In genomic region chr18:36411745-36412168, GRCh38 we compare ENCODE assay signal across 9 cellular contexts.
A peak's percentile ranks its signal among the peaks of the same experiment; 100 is the strongest.
DNase-seq lines count a peak whose midpoint lies in the region; ATAC-seq and TF ChIP-seq lines count a peak whose summit lies in the region.
"Had no signal": no experiment of that assay in that cellular context is flagged by ENCODE, and none has a peak within 500 bp of the region (broad histone marks: within the 10 kb centered on the region; RNA-seq: fewer than 3 reads in every experiment).

No MANE protein-coding gene starts in this region.

- CTCF ChIA-PET in Calu3 (lab: Charles Lee) = interaction anchor here (0.6 to 1.5 kb wide), 3 partner anchors 9 to 51 kb away, joined by 3 read pairs; no protein-coding TSS in a partner anchor

- H3K9me3 ChIP-seq in SJCRH30 (replicated peaks) = no peaks in the 10 kb centered on the region

- H3K4me1 Mint-ChIP-seq in Calu3 (ENCODE audit: low read depth, unreplicated experiment) = no peaks in the 10 kb centered on the region

- BruUV-seq in Calu3 (replicated peaks; lab: Mats Ljungman, UMichigan) = no TSS peak

- DNase-seq in Calu3 (peak; percentile 37), SJCRH30 (peak; percentile 6 to 17), iPS DF 4.7 (ENCODE audit: extremely low read depth, low spot score) (peak; percentile 44), occipital lobe (lab: John Stamatoyannopoulos, UW) (no peak)
- DNase-seq in stimulated activated CD4-positive, alpha-beta T cell treated with anti-CD3 and anti-CD28 coated beads, Interleukin-4, amount 100 ng/mL, for 4 hours = no peak
- DNase-seq: NCI-H1436 had no signal

- H3K4me3 Mint-ChIP-seq in Calu3 (ENCODE audit: low read depth, unreplicated experiment) = no peak overlapping the region

- ATAC-seq in HG02885 (IDR thresholded peaks at IDR 0.05; ENCODE audit: poor library complexity, unreplicated experiment) = peak; percentile 48
- ATAC-seq in HG03025 (IDR thresholded peaks at IDR 0.05; ENCODE audit: low FRiP score, unreplicated experiment) = no peak
- no peak for ATAC-seq in GM19023 (IDR thresholded peaks at IDR 0.05; ENCODE audit: unreplicated experiment)

- intact Hi-C loops in Calu3 (cut with micrococcal nuclease; ENCODE audit: unreplicated experiment) = loop anchor here (5.0 kb wide), 1 partner anchor 114 kb away; the partner anchor contains the start of gene FHOD3

- H3K36me3 ChIP-seq in SJCRH30 = no peaks in the 10 kb centered on the region

- no peaks in the 10 kb centered on the region for H3K27me3 Mint-ChIP-seq in Calu3 (ENCODE audit: unreplicated experiment)

- H3K27ac ChIP-seq in SJCRH30 = no peak overlapping the region

- no peak overlapping the region for H3K27ac Mint-ChIP-seq in Calu3 (ENCODE audit: unreplicated experiment)

- H3K36me3 Mint-ChIP-seq in Calu3 (ENCODE audit: insufficient read depth, unreplicated experiment) = no peaks in the 10 kb centered on the region

- no peaks in the 10 kb centered on the region for H3K4me1 ChIP-seq in SJCRH30

- H3K27me3 ChIP-seq in SJCRH30 = no peaks in the 10 kb centered on the region

- TF ChIP-seq CTCF in Calu3 (IDR thresholded peaks at IDR 0.05; ENCODE audit: unreplicated experiment) = peak; percentile 51

- H3K9me3 Mint-ChIP-seq in Calu3 (ENCODE audit: low read depth, unreplicated experiment) = no peaks in the 10 kb centered on the region

- no peak overlapping the region for H3K4me3 ChIP-seq in SJCRH30

Comparison
In these comparisons a context has a peak if more than half of its experiments do, and no peak if none do; other contexts are left out.
1. DNase-seq: peak in Calu3 (single experiment), SJCRH30 (2 of 2) and iPS DF 4.7 (single experiment); none in occipital lobe (single experiment) and stimulated activated CD4-positive, alpha-beta T cell treated with anti-CD3 and anti-CD28 coated beads, Interleukin-4, amount 100 ng/mL, for 4 hours (0 of 2).